Comparison of ENCODE assay signal across 10 cellular contexts in genomic region chr5:180618830-180619562, GRCh38. TPM values are rescaled to one million over a fixed set of nuclear protein-coding genes. Genes with fewer than 3 reads are reported as not detected.
DNase-seq lines count a peak whose midpoint lies in the region; ATAC-seq, FAIRE-seq and TF ChIP-seq lines count a peak whose summit lies in the region.
"Had no signal": no experiment of that assay in that cellular context is flagged by ENCODE, and none has a peak within 500 bp of the region (broad histone marks: within the 10 kb centered on the region; RNA-seq: fewer than 3 reads in every experiment).

No MANE protein-coding gene starts in this region.

- no peak for TF ChIP-seq POLR2A in H54 (IDR thresholded peaks at IDR 0.05; ENCODE audit: low read depth, low read length)

- H3K9me3 Mint-ChIP-seq in immature natural killer cell, result no peaks in the 10 kb centered on the region
- H3K9me3 Mint-ChIP-seq: stimulated activated naive CD8-positive, alpha-beta T cell treated with anti-CD3 and anti-CD28 coated beads, Interleukin-15, Interleukin-2, amounts not matched to agents 100 ng/mL and 50 ng/mL, for 24 hours had no signal

- no peak overlapping the region for H3K27ac Mint-ChIP-seq in immature natural killer cell
- H3K27ac Mint-ChIP-seq: activated naive CD8-positive, alpha-beta T cell; stimulated activated naive CD8-positive, alpha-beta T cell treated with anti-CD3 and anti-CD28 coated beads, Interleukin-15, Interleukin-2, amounts not matched to agents 100 ng/mL and 50 ng/mL, for 24 hours had no signal

- 4% methylated on average over 41 of the region's 90 CpGs for WGBS in hepatocyte (ENCODE audit: low lambda C conversion rate, missing lambda C conversion rate)

- H3K27me3 Mint-ChIP-seq in immature natural killer cell (ENCODE audit: low read depth in 3 of 3), result peaks cover 0 to 3% (median 2%) of the 10 kb centered on the region in 3 donors
- H3K27me3 Mint-ChIP-seq: activated naive CD8-positive, alpha-beta T cell; stimulated activated naive CD8-positive, alpha-beta T cell treated with anti-CD3 and anti-CD28 coated beads, Interleukin-15, Interleukin-2, amounts not matched to agents 100 ng/mL and 50 ng/mL, for 24 hours had no signal

- DNase-seq in AG09309 (ENCODE audit: low read depth), result no peak
- DNase-seq in activated T-cell treated with anti-CD3 and anti-CD28 coated beads for 4 hours, result peak; percentile 7
- peak; percentile 71 for DNase-seq in hepatocyte (ENCODE audit: low spot score)
- peak; percentile 27 for DNase-seq in stimulated activated CD4-positive, alpha-beta T cell treated with anti-CD3 and anti-CD28 coated beads, Interleukin-4, amount 100 ng/mL, for 24 hours
- no peak for DNase-seq in H54 (ENCODE audit: insufficient read length, low spot score)
- no peak for DNase-seq in immature natural killer cell

- H2AFZ ChIP-seq in hepatocyte, result peak overlapping the region; percentile 68

- H3K4me3 Mint-ChIP-seq in immature natural killer cell, result no peak overlapping the region
- H3K4me3 Mint-ChIP-seq: activated naive CD8-positive, alpha-beta T cell; stimulated activated naive CD8-positive, alpha-beta T cell treated with anti-CD3 and anti-CD28 coated beads, Interleukin-15, Interleukin-2, amounts not matched to agents 100 ng/mL and 50 ng/mL, for 24 hours had no signal

- ATAC-seq in HG02970 (IDR thresholded peaks at IDR 0.05; ENCODE audit: low FRiP score, unreplicated experiment), result no peak

- H3K27ac ChIP-seq in HUES6 (ENCODE audit: low read depth, low read length) (no peak overlapping the region), hepatocyte (no peak overlapping the region)

- no peak for FAIRE-seq in H54 (lab: Jason Lieb, UNC)

- no peaks in the 10 kb centered on the region for H3K79me2 ChIP-seq in hepatocyte

- peak overlapping the region; percentile 58 for H3K9ac ChIP-seq in HUES6 (ENCODE audit: low read length)

- H3K9me3 ChIP-seq in HUES6 (ENCODE audit: control insufficient read depth, insufficient read depth, low read depth, low read length) (no peaks in the 10 kb centered on the region), hepatocyte (ENCODE audit: low read depth) (no peaks in the 10 kb centered on the region)

- peaks cover 0 to 1% of the 10 kb centered on the region in 2 donors for H3K4me1 Mint-ChIP-seq in immature natural killer cell

- H3K27me3 ChIP-seq in HUES6 (ENCODE audit: control insufficient read depth, insufficient read depth, low read length) (peaks cover 34% of the 10 kb centered on the region), hepatocyte (peaks cover 13% of the 10 kb centered on the region)

- H3K4me3 ChIP-seq in AG09309 (ENCODE audit: control insufficient read depth, low read depth, low read length) (peak overlapping the region; percentile 4), HUES6 (ENCODE audit: low read depth, low read length) (peak overlapping the region; percentile 65), hepatocyte (peak overlapping the region; percentile 72)

- TF ChIP-seq CTCF in AG09309 (IDR thresholded peaks at IDR 0.05; ENCODE audit: control insufficient read depth, insufficient read depth, low read depth, low read length, missing control alignments) (peak; percentile 45), hepatocyte (IDR thresholded peaks at IDR 0.05; ENCODE audit: poor library complexity) (peak; percentile 48)

- H4K20me1 ChIP-seq in hepatocyte (ENCODE audit: insufficient read depth, poor library complexity, severe bottlenecking), result no peaks in the 10 kb centered on the region

- no peaks in the 10 kb centered on the region for H3K9me2 ChIP-seq in hepatocyte (replicated peaks; ENCODE audit: insufficient read depth)

- H3K4me1 ChIP-seq in HUES6 (ENCODE audit: control insufficient read depth, insufficient read depth, low read length) (peaks cover 3% of the 10 kb centered on the region; the same call in 1 of the 2 replicates), hepatocyte (ENCODE audit: insufficient read depth) (no peaks in the 10 kb centered on the region)

- H3K36me3 ChIP-seq in HUES6 (ENCODE audit: control insufficient read depth, insufficient read depth, low read length) (no peaks in the 10 kb centered on the region), hepatocyte (replicated peaks; ENCODE audit: insufficient read depth, low read depth) (no peaks in the 10 kb centered on the region)

- no peaks in the 10 kb centered on the region for H3K36me3 Mint-ChIP-seq in immature natural killer cell
- H3K36me3 Mint-ChIP-seq: activated naive CD8-positive, alpha-beta T cell had no signal

- peak overlapping the region; percentile 97 for H3K4me2 ChIP-seq in hepatocyte

RNA-seq across cellular contexts. Expression of gene SCGB3A1, which starts 27.7 kb away (rescaled TPM):
- total RNA-seq in hepatocyte, result not detected in 2 replicates
- polyA plus RNA-seq in hepatocyte, result not detected in 2 replicates
- polyA plus RNA-seq in immature natural killer cell, result under 1 TPM in 1 of 3 donors, not detected in 2; 0.51 TPM

RNA-seq across cellular contexts. Expression of gene FLT4, which starts 30.4 kb away (rescaled TPM):
- total RNA-seq in hepatocyte, result 0.90 and 2.2 TPM in 2 replicates
- polyA plus RNA-seq in hepatocyte (0.83 and 1.3 TPM in 2 replicates), immature natural killer cell (under 1 TPM in 1 of 3 donors, not detected in 2; 0.37 TPM)

Comparison
In these comparisons a context has a peak if more than half of its experiments do, and no peak if none do; other contexts are left out.
1. DNase-seq: peak in activated T-cell treated with anti-CD3 and anti-CD28 coated beads for 4 hours (single experiment), hepatocyte (single experiment) and stimulated activated CD4-positive, alpha-beta T cell treated with anti-CD3 and anti-CD28 coated beads, Interleukin-4, amount 100 ng/mL, for 24 hours (single experiment); none in AG09309 (single experiment), H54 (single experiment) and immature natural killer cell (0 of 3).
2. H3K4me3 ChIP-seq: peak in every context shown above with its lines; median percentile 72 in hepatocyte; 65 in HUES6; 4 in AG09309.